Comparison of ENCODE assay signal across 17 cellular contexts in the genomic region with DNA sequence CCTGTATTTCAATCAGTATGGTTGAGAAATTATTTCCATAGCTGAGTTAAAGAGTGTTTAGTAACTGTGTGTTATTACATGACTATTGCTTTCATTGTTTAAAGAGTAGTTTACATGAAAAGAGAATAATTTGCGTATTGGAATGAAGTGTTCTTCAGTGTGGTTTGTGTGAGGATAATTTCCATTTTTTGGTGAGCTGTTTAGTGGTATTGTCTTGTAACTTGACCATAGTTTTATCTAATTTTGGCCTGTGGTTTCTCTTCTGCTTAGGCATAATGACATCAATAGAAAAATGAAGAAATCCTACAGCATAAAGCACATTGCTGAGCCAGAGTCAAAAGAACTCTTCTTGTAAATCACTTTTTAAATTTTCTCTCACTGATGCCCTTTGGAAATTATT.
DNase-seq lines count a peak whose midpoint lies in the region; ATAC-seq, FAIRE-seq and TF ChIP-seq lines count a peak whose summit lies in the region.
"Had no signal": no experiment of that assay in that cellular context is flagged by ENCODE, and none has a peak within 500 bp of the region (broad histone marks: within the 10 kb centered on the region; RNA-seq: fewer than 3 reads in every experiment).

No MANE protein-coding gene starts in this region.

- no peak for TF ChIP-seq POLR2A in ovary (IDR thresholded peaks at IDR 0.05)

- FAIRE-seq in RCC 7860 (lab: Jason Lieb, UNC), result no peak
- FAIRE-seq: frontal cortex had no signal

- H3K4me3 ChIP-seq in ovary, result no peak overlapping the region
- H3K4me3 ChIP-seq: prostate gland, SJSA1 had no signal

- peak; percentile 75 for ATAC-seq in GM21717 (IDR thresholded peaks at IDR 0.05; ENCODE audit: unreplicated experiment)
- ATAC-seq: stimulated activated memory B cell treated with anti-CD40 and anti-IgM and Interleukin-4, amounts not matched to agents 10 μg/mL and 1 μg/mL and 100 μg/mL, for 72 hours had no signal

- TF ChIP-seq EP300 in ovary (IDR thresholded peaks at IDR 0.05), result no peak

- DNase-seq in GM04504 (ENCODE audit: low read depth), result peak; percentile 26
- peak; percentile 11 for DNase-seq in NCI-H1048 (lab: John Stamatoyannopoulos, UW)
- peak; percentile 96 for DNase-seq in fibroblast of peridontal ligament (ENCODE audit: extremely low read depth)
- no peak for DNase-seq in RCC 7860 (ENCODE audit: low spot score)
- no peak for DNase-seq in NCI-H510A (lab: John Stamatoyannopoulos, UW)
- no peak for DNase-seq in activated T-cell treated with anti-CD3 and anti-CD28 coated beads, Interleukin-2, amount 50 U/mL, for 48 hours
- no peak for DNase-seq in ovary
- DNase-seq: cortex of kidney; DND-41; NCI-H1417 treated with DMSO at 0.1 percent for 48 hours; NCI-H774; stimulated activated CD4-positive, alpha-beta T cell treated with anti-CD3 and anti-CD28 coated beads, Interleukin-2, amount 100 ng/mL, for 24 hours had no signal

- H3K36me3 ChIP-seq in ovary, result no peaks in the 10 kb centered on the region
- H3K36me3 ChIP-seq: prostate gland, SJSA1 had no signal

- TF ChIP-seq CTCF in ovary (IDR thresholded peaks at IDR 0.05), result no peak

- intact Hi-C loops in ovary (cut with DNase I), result no loop called here

- no peaks in the 10 kb centered on the region for H3K27me3 ChIP-seq in ovary

- no peak overlapping the region for H3K27ac ChIP-seq in ovary
- H3K27ac ChIP-seq: prostate gland, SJSA1 had no signal

- H3K4me1 ChIP-seq in ovary (ENCODE audit: insufficient read depth), result peaks cover 1% of the 10 kb centered on the region
- H3K4me1 ChIP-seq: prostate gland, SJSA1 had no signal

- no peaks in the 10 kb centered on the region for H3K9me3 ChIP-seq in ovary
- H3K9me3 ChIP-seq: prostate gland, SJSA1 had no signal

- 18 to 42% (median 33%) methylated on average over 1 of the region's 1 CpG for WGBS in ovary, 3 donors

Comparison
In these comparisons a context has a peak if more than half of its experiments do, and no peak if none do; other contexts are left out.
1. DNase-seq: peak in GM04504 (single experiment), NCI-H1048 (single experiment) and fibroblast of peridontal ligament (single experiment); none in RCC 7860 (single experiment), NCI-H510A (single experiment), activated T-cell treated with anti-CD3 and anti-CD28 coated beads, Interleukin-2, amount 50 U/mL, for 48 hours (0 of 2) and ovary (0 of 5).